In the genomic region with DNA sequence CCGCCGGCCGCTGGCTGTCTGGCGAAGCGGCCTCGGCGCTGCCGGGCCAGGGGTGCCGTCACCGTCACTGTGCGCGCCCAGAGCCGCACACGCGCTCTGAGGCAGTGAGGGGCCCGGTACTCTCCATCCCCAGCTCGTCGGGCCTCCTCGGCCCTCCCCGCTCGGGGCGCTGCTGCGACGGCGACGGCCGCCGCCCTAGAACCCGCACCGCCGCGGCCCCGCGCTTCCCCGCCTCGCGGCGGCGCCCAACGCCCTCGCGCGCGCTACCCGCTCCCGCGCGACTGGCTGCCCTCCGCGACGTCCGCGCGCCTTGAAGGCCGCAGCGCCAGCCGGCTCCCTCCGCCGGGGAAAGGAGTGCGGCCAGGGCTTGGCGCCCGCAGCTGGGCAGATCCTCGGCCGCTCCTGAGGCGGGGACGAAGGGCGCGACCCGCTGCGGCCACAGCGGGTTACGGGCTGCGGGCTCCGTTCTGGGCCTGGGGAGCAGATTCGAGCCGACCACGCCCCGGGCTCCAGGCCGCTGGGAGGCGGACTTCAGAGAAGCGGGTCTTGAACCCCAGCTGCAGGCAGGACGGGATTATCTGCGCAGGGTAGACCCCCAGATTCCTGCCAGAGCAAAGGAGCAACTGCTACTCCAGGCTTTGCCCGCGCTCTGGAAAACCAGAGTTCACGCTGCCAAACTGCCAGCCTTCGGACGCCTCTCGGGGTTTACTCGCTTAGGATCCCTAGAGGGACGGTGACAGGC, we compare ENCODE assay signal across 8 cellular contexts. TPM values are rescaled to one million over a fixed set of nuclear protein-coding genes. Genes with fewer than 3 reads are reported as not detected.
A peak's percentile ranks its signal among the peaks of the same experiment; 100 is the strongest.
DNase-seq lines count a peak whose midpoint lies in the region; ATAC-seq lines count a peak whose summit lies in the region.

A gene (minus strand): TSS at position 283 of the 742 bp plus-strand sequence. CDS start 519 bp downstream, outside the sequence.

- peak within 1 kb of the TSS; percentile 9 for H3K27ac Mint-ChIP-seq in stimulated activated naive B cell treated with anti-CD40 and anti-IgM and Interleukin-4, amounts not matched to agents 10 μg/mL and 1 μg/mL and 100 μg/mL, for 72 hours

- H3K9me3 ChIP-seq in mucosa of rectum (ENCODE audit: control insufficient read depth in 2 of 2, low read length in 2 of 2), result no peaks in the 10 kb centered on the region

- in situ Hi-C loops in Caki2 (cut with HindIII; ENCODE audit: low pct_unique_long_range_greater_than_20kb, low sequenced_read_pairs), result no loop called here

- peak within 1 kb of the TSS; percentile 73 to 80 for H3K4me3 ChIP-seq in mucosa of rectum (ENCODE audit: low read length in 2 of 2)

- no peaks in the 10 kb centered on the region for H3K27me3 ChIP-seq in mucosa of rectum (ENCODE audit: control insufficient read depth in 2 of 2, insufficient read depth in 2 of 2, low read length in 2 of 2)

- H3K9me3 Mint-ChIP-seq in stimulated activated naive B cell treated with anti-CD40 and anti-IgM and Interleukin-4, amounts not matched to agents 10 μg/mL and 1 μg/mL and 100 μg/mL, for 72 hours, result no peaks in the 10 kb centered on the region

- H3K36me3 Mint-ChIP-seq in stimulated activated naive B cell treated with anti-CD40 and anti-IgM and Interleukin-4, amounts not matched to agents 10 μg/mL and 1 μg/mL and 100 μg/mL, for 72 hours, result no peaks in the 10 kb centered on the region

- DNase-seq in Caki2 (ENCODE audit: low read depth) (peak; percentile 62), NCI-H226 (peak; percentile 64), fibroblast of gingiva (ENCODE audit: low read depth) (peak; percentile 91)
- DNase-seq in activated T-cell treated with anti-CD3 and anti-CD28 coated beads, Interleukin-2, amount 50 U/mL, for 1 hour, result peak; percentile 67
- peak; percentile 35 for DNase-seq in stimulated activated naive B cell treated with anti-CD40 and anti-IgM and Interleukin-4, amounts not matched to agents 10 μg/mL and 1 μg/mL and 100 μg/mL, for 72 hours

- peaks cover 4 to 5% of the 10 kb centered on the region in 2 donors for H3K4me1 Mint-ChIP-seq in stimulated activated naive B cell treated with anti-CD40 and anti-IgM and Interleukin-4, amounts not matched to agents 10 μg/mL and 1 μg/mL and 100 μg/mL, for 72 hours

- peak within 1 kb of the TSS; percentile 68 to 79 for H3K9ac ChIP-seq in mucosa of rectum (ENCODE audit: low read depth in 1 of 2, low read length in 2 of 2)

- ATAC-seq in GM21786 (IDR thresholded peaks at IDR 0.05; ENCODE audit: unreplicated experiment) (peak; percentile 25), HG02571 (IDR thresholded peaks at IDR 0.05; ENCODE audit: unreplicated experiment) (no peak)
- peak; percentile 78 to 84 for ATAC-seq in stimulated activated naive B cell treated with anti-CD40 and anti-IgM and Interleukin-4, amounts not matched to agents 10 μg/mL and 1 μg/mL and 100 μg/mL, for 72 hours (replicated peaks)

- peaks cover 4 to 7% of the 10 kb centered on the region in 2 donors for H3K4me1 ChIP-seq in mucosa of rectum (ENCODE audit: control insufficient read depth in 2 of 2, insufficient read depth in 2 of 2, low read length in 2 of 2)

- peaks cover 0 to 3% of the 10 kb centered on the region in 2 donors for H3K27me3 Mint-ChIP-seq in stimulated activated naive B cell treated with anti-CD40 and anti-IgM and Interleukin-4, amounts not matched to agents 10 μg/mL and 1 μg/mL and 100 μg/mL, for 72 hours

- peak within 1 kb of the TSS; percentile 48 to 63 for H3K27ac ChIP-seq in mucosa of rectum (ENCODE audit: low read depth in 2 of 2, low read length in 2 of 2)

- no peaks in the 10 kb centered on the region for H3K36me3 ChIP-seq in mucosa of rectum (ENCODE audit: control insufficient read depth in 2 of 2, insufficient read depth in 2 of 2, low read length in 2 of 2)

- H3K4me3 Mint-ChIP-seq in stimulated activated naive B cell treated with anti-CD40 and anti-IgM and Interleukin-4, amounts not matched to agents 10 μg/mL and 1 μg/mL and 100 μg/mL, for 72 hours, result peak within 1 kb of the TSS; percentile 77 to 80

RNA-seq across cellular contexts. Expression of the gene that starts here (rescaled TPM):
- total RNA-seq in Caki2 (2014; rRNA removed; shearing (Covaris generic); ENCODE audit: low replicate concordance), result 8.3 and 14.8 TPM in 2 replicates

Comparison
In these comparisons a context has a peak if more than half of its experiments do, and no peak if none do; other contexts are left out.
1. DNase-seq: peak in every context shown above with its lines; median percentile 91 in fibroblast of gingiva; 67 in activated T-cell treated with anti-CD3 and anti-CD28 coated beads, Interleukin-2, amount 50 U/mL, for 1 hour; 64 in NCI-H226; 62 in Caki2; 35 in stimulated activated naive B cell treated with anti-CD40 and anti-IgM and Interleukin-4, amounts not matched to agents 10 μg/mL and 1 μg/mL and 100 μg/mL, for 72 hours.